8 cellular contexts compared by ENCODE assay signal in genomic region chrX:22063284-22063683, GRCh38. TPM values are rescaled to one million over a fixed set of nuclear protein-coding genes. Genes with fewer than 3 reads are reported as not detected.
DNase-seq lines count a peak whose midpoint lies in the region; ATAC-seq and TF ChIP-seq lines count a peak whose summit lies in the region.

No MANE protein-coding gene starts in this region.

- H3K9me3 ChIP-seq in Peyer's patch: no peaks in the 10 kb centered on the region
- no peaks in the 10 kb centered on the region for H3K9me3 ChIP-seq in H9 (ENCODE audit: control insufficient read depth, low read depth, low read length)

- no peak overlapping the region for H3K27ac Mint-ChIP-seq in H9

- H4K20me1 ChIP-seq in H9 (ENCODE audit: control insufficient read depth, insufficient read depth, insufficient read length): no peaks in the 10 kb centered on the region

- no peak overlapping the region for H3K18ac ChIP-seq in H9 (ENCODE audit: insufficient read length, low read depth, low read length)

- no peak overlapping the region for H3K4me3 Mint-ChIP-seq in H9

- H3K27me3 ChIP-seq in Peyer's patch (no peaks in the 10 kb centered on the region), H9 (ENCODE audit: insufficient read depth, low read length) (no peaks in the 10 kb centered on the region)

- no peaks in the 10 kb centered on the region for H3K27me3 Mint-ChIP-seq in H9 (ENCODE audit: low read depth)

- H3K4ac ChIP-seq in H9 (ENCODE audit: low read depth, low read length): no peak overlapping the region

- no peaks in the 10 kb centered on the region for H3K23me2 ChIP-seq in H9 (ENCODE audit: insufficient read length, low read depth, low read length, poor library complexity, severe bottlenecking)

- H2BK12ac ChIP-seq in H9 (ENCODE audit: insufficient read length, low read depth, low read length): no peak overlapping the region

- H4K8ac ChIP-seq in H9 (replicated peaks; ENCODE audit: insufficient read length, low read depth, low read length): no peak overlapping the region

- no peaks in the 10 kb centered on the region for H3K36me3 Mint-ChIP-seq in H9 (ENCODE audit: insufficient read depth in 1 of 3, low read depth in 3 of 3)

- peaks cover 8 to 10% of the 10 kb centered on the region in 2 experiments; a peak in 3 of 4 replicates for H3K4me1 Mint-ChIP-seq in H9

- no peak overlapping the region for H4K5ac ChIP-seq in H9 (ENCODE audit: insufficient read length, low read depth, low read length)

- no peaks in the 10 kb centered on the region for H3K79me2 ChIP-seq in H9 (ENCODE audit: insufficient read depth, low read length)

- no peak overlapping the region for H3K56ac ChIP-seq in H9 (ENCODE audit: insufficient read length, low read depth, low read length)

- H3K4me2 ChIP-seq in H9 (ENCODE audit: insufficient read depth, insufficient read length, low read length): no peak overlapping the region

- peak in 2 of 3 donors; percentile 62 to 68 for DNase-seq in Peyer's patch
- peak; percentile 11 for DNase-seq in retina
- DNase-seq in HPDE6-E6E7 (ENCODE audit: extremely low spot score): no peak
- DNase-seq in NCI-H2081 treated with DMSO at 0.1 percent for 48 hours (lab: John Stamatoyannopoulos, UW): no peak
- DNase-seq in DMS53 (lab: John Stamatoyannopoulos, UW): no peak
- no peak for DNase-seq in H9

- H2BK120ac ChIP-seq in H9 (ENCODE audit: low read depth, low read length, poor library complexity, severe bottlenecking): no peak overlapping the region

- no peak overlapping the region for H4K91ac ChIP-seq in H9 (ENCODE audit: insufficient read length, low read depth, low read length)

- TF ChIP-seq CTCF in Peyer's patch (IDR thresholded peaks at IDR 0.05) (no peak), H9 (conservative IDR thresholded peaks at IDR 0.05) (no peak)

- H2BK5ac ChIP-seq in H9 (ENCODE audit: insufficient read length, low read length): no peak overlapping the region

- no peak overlapping the region for H3K23ac ChIP-seq in H9 (ENCODE audit: insufficient read length, low read depth, low read length)

- no peak overlapping the region for H3T11ph ChIP-seq in H9 (ENCODE audit: low read length)

- H2AFZ ChIP-seq in H9 (ENCODE audit: low read length): no peak overlapping the region

- ATAC-seq in GM18909 (IDR thresholded peaks at IDR 0.05; ENCODE audit: poor library complexity, unreplicated experiment): peak; percentile 91
- ATAC-seq in HG02852 (IDR thresholded peaks at IDR 0.05; ENCODE audit: unreplicated experiment): peak; percentile 85

- H3K4me3 ChIP-seq in Peyer's patch: no peak overlapping the region

- H3K27ac ChIP-seq in Peyer's patch (peak overlapping the region in 1 of 4 donors; percentile 22), H9 (ENCODE audit: insufficient read length, low read depth, low read length) (no peak overlapping the region)

- H2AK5ac ChIP-seq in H9 (ENCODE audit: insufficient read length, low read length): no peak overlapping the region

- no peak overlapping the region for H2BK20ac ChIP-seq in H9 (ENCODE audit: low read depth, low read length, poor library complexity, severe bottlenecking)

- H3K9ac ChIP-seq in H9 (ENCODE audit: extremely low read depth, insufficient read length, low read length): no peak overlapping the region

- TF ChIP-seq POLR2A in Peyer's patch (IDR thresholded peaks at IDR 0.05): no peak

- no peak overlapping the region for H3K14ac ChIP-seq in H9 (ENCODE audit: insufficient read depth, low read length)

- no peaks in the 10 kb centered on the region for H3K36me3 ChIP-seq in Peyer's patch

- H3K4me1 ChIP-seq in Peyer's patch: no peaks in the 10 kb centered on the region
- H3K4me1 ChIP-seq in H9 (ENCODE audit: insufficient read depth, low read length): no peaks in the 10 kb centered on the region; the same call in 1 of the 2 replicates

- peaks cover 0 to 28% of the 10 kb centered on the region in 2 experiments; a peak in 4 of 5 replicates for H3K9me3 Mint-ChIP-seq in H9

- no CpG with 5 or more reads among the region's 7 CpGs for WGBS in H9 (ENCODE audit: extremely low coverage, insufficient read length, low lambda C conversion rate)

- no peak overlapping the region for H2BK15ac ChIP-seq in H9 (ENCODE audit: low read depth, low read length)

- H3K79me1 ChIP-seq in H9 (ENCODE audit: insufficient read depth, low read depth, low read length, poor library complexity, severe bottlenecking): no peaks in the 10 kb centered on the region

RNA-seq across cellular contexts. Expression of gene PHEX, which starts 31.2 kb away (rescaled TPM):
- total RNA-seq in Peyer's patch (10 to 100 TPM in 1 of 4 donors, 1 to 10 TPM in 2, not detected in 1; 2.4 to 20.7 (median 8.7) TPM), H9 (2021) (0.11 and 0.15 TPM in 2 replicates)

Comparison
In these comparisons a context has a peak if more than half of its experiments do, and no peak if none do; other contexts are left out.
1. DNase-seq: peak in Peyer's patch (2 of 3) and retina (single experiment); none in HPDE6-E6E7 (single experiment), NCI-H2081 treated with DMSO at 0.1 percent for 48 hours (single experiment), DMS53 (single experiment) and H9 (single experiment).